Comparison of ENCODE assay signal across 8 cellular contexts in genomic region chr5:14035859-14036440, GRCh38.
DNase-seq lines count a peak whose midpoint lies in the region; ATAC-seq and TF ChIP-seq lines count a peak whose summit lies in the region.

No MANE protein-coding gene starts in this region.

- ATAC-seq in HG03442 (IDR thresholded peaks at IDR 0.05; ENCODE audit: unreplicated experiment): peak; percentile 44
- no peak for ATAC-seq in HG03139 (IDR thresholded peaks at IDR 0.05; ENCODE audit: unreplicated experiment)
- ATAC-seq in HG02763 (IDR thresholded peaks at IDR 0.05; ENCODE audit: unreplicated experiment): no peak

- no peaks in the 10 kb centered on the region for H3K9me3 Mint-ChIP-seq in progenitor cell of endocrine pancreas (ENCODE audit: low read depth)

- peak; percentile 40 for DNase-seq in COLO668 (lab: John Stamatoyannopoulos, UW; ENCODE audit: unreplicated experiment)
- peak; percentile 30 for DNase-seq in SKM-1 (lab: John Stamatoyannopoulos, UW; ENCODE audit: unreplicated experiment)
- peak; percentile 94 for DNase-seq in glomerular endothelial cell (ENCODE audit: extremely low read depth, low read depth, low spot score)
- no peak for DNase-seq in progenitor cell of endocrine pancreas (ENCODE audit: low spot score, unreplicated experiment)
- no peak for DNase-seq in NCI-H1694 treated with DMSO at 0.1 percent for 48 hours (lab: John Stamatoyannopoulos, UW)

- TF ChIP-seq CTCF in progenitor cell of endocrine pancreas (IDR thresholded peaks at IDR 0.05; ENCODE audit: unreplicated experiment): no peak

- peaks cover 26% of the 10 kb centered on the region for H3K4me1 Mint-ChIP-seq in progenitor cell of endocrine pancreas (ENCODE audit: low read depth)

- H3K27me3 Mint-ChIP-seq in progenitor cell of endocrine pancreas: peaks cover 3% of the 10 kb centered on the region

- no peaks in the 10 kb centered on the region for H3K36me3 Mint-ChIP-seq in progenitor cell of endocrine pancreas (ENCODE audit: insufficient read depth)

- peak overlapping the region; percentile 8 for H3K4me3 Mint-ChIP-seq in progenitor cell of endocrine pancreas (ENCODE audit: low read depth)

- H3K27ac Mint-ChIP-seq in progenitor cell of endocrine pancreas: peak overlapping the region; percentile 91

Comparison
In these comparisons a context has a peak if more than half of its experiments do, and no peak if none do; other contexts are left out.
1. DNase-seq: peak in COLO668 (single experiment), SKM-1 (single experiment) and glomerular endothelial cell (single experiment); none in progenitor cell of endocrine pancreas (single experiment) and NCI-H1694 treated with DMSO at 0.1 percent for 48 hours (single experiment).